In the genomic region with DNA sequence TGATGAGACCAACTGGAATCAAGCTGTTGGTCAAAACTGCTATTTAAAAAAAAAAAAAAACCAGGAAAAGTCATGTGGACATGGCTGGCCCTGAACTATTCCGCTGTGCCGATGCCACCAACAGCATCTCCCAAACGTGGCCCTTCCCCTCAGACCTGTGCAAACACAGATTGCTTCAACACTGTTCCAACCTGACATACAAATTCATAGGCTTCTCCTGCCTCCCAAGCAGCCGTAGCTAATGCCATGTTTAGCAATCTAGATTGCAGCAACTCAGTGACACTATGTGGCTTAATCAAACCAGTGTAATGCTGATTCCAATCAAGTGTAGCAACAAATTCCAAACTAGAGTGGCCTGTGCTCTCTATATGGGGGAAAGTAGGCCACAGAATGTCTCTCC, we compare ENCODE assay signal across 28 cellular contexts. TPM values are rescaled to one million over a fixed set of nuclear protein-coding genes. Genes with fewer than 3 reads are reported as not detected.
"Had no signal": no experiment of that assay in that cellular context is flagged by ENCODE, and none has a peak within 500 bp of the region (broad histone marks: within the 10 kb centered on the region; RNA-seq: fewer than 3 reads in every experiment).

No MANE protein-coding gene starts in this region.

- H3K4me3 ChIP-seq: pancreas, prostate gland, skin epidermis, smooth muscle cell, spleen, suprapubic skin, testis, tibial artery, transverse colon, upper lobe of right lung, uterus had no signal

- H3K27ac ChIP-seq: neutrophil, pancreas, prostate gland, skin epidermis, spleen, suprapubic skin, testis, tibial artery, transverse colon, upper lobe of right lung, uterus had no signal

- H3K27me3 ChIP-seq: neutrophil, pancreas, spleen, suprapubic skin, testis, tibial artery, transverse colon, upper lobe of right lung, uterus had no signal

- H3K4me1 ChIP-seq: prostate gland, suprapubic skin, testis, tibial artery, upper lobe of right lung, uterus had no signal

- ATAC-seq: naive thymus-derived CD8-positive, alpha-beta T cell; natural killer cell treated with Interleukin-12 subunit alpha and Interleukin-12 subunit beta and Interleukin-15 and Interleukin-18, amount 100 ng/mL, for 72 hours; right cardiac atrium; sciatic nerve; stimulated activated memory B cell treated with anti-CD40 and anti-IgM and Interleukin-4, amounts not matched to agents 10 μg/mL and 1 μg/mL and 100 μg/mL, for 72 hours; stimulated activated naive CD8-positive, alpha-beta T cell treated with anti-CD3 and anti-CD28 coated beads, Interleukin-15, amount 100 ng/mL, for 72 hours; stimulated activated naive CD8-positive, alpha-beta T cell treated with anti-CD3 and anti-CD28 coated beads, Interleukin-15, Interleukin-2, amounts not matched to agents 100 U/mL and 50 U/mL, for 24 hours; upper lobe of right lung had no signal

- H3K9me3 ChIP-seq: neutrophil, pancreas, prostate gland, spleen, suprapubic skin, testis, tibial artery, transverse colon, upper lobe of right lung, uterus had no signal

- DNase-seq: naive thymus-derived CD8-positive, alpha-beta T cell; nephron progenitor cell; nucleus accumbens; pancreas; right cardiac atrium; spleen; stimulated activated CD4-positive, alpha-beta T cell treated with anti-CD3 and anti-CD28 coated beads, Interleukin-12 subunit alpha, Interleukin-12 subunit beta, amount 100 ng/mL, for 4 hours; stimulated activated CD4-positive, alpha-beta T cell treated with anti-CD3 and anti-CD28 coated beads, Interleukin-1b, Interleukin-23, amount 100 ng/mL, for 48 hours; stimulated activated CD4-positive, alpha-beta T cell treated with anti-CD3 and anti-CD28 coated beads, Interleukin-4, amount 100 ng/mL, for 1 hour; stimulated activated CD4-positive, alpha-beta T cell treated with anti-CD3 and anti-CD28 coated beads, Interleukin-4, amount 100 ng/mL, for 4 hours; stimulated activated CD8-positive, alpha-beta memory T cell treated with anti-CD3 and anti-CD28 coated beads, Interleukin-4, amount 100 ng/mL, for 48 hours; stimulated activated naive CD4-positive, alpha-beta T cell; stimulated activated naive CD8-positive, alpha-beta T cell treated with anti-CD3 and anti-CD28 coated beads, Interleukin-15, amount 100 ng/mL, for 72 hours; stimulated activated naive CD8-positive, alpha-beta T cell treated with anti-CD3 and anti-CD28 coated beads, Interleukin-15, Interleukin-2, amounts not matched to agents 100 U/mL and 50 U/mL, for 24 hours; substantia nigra; testis; tibial artery; transverse colon; upper lobe of right lung; uterus had no signal

- H3K36me3 ChIP-seq: neutrophil, pancreas, prostate gland, spleen, suprapubic skin, tibial artery, transverse colon, upper lobe of right lung, uterus had no signal

- FAIRE-seq: pancreas had no signal

RNA-seq across cellular contexts. Expression of gene PRKN, which starts 16.2 kb away (rescaled TPM):
- total RNA-seq: natural killer cell treated with Interleukin-12 subunit alpha and Interleukin-12 subunit beta and Interleukin-15 and Interleukin-18, amount 100 ng/mL, for 72 hours had no signal

RNA-seq across cellular contexts. Expression of gene PACRG, which starts 16.4 kb away (rescaled TPM):
- total RNA-seq: natural killer cell treated with Interleukin-12 subunit alpha and Interleukin-12 subunit beta and Interleukin-15 and Interleukin-18, amount 100 ng/mL, for 72 hours; smooth muscle cell had no signal
